ENCODE assay signal across 1 cellular context in genomic region chr4:52846502-52846901, GRCh38.
TF ChIP-seq lines count a peak whose summit lies in the region.

No MANE protein-coding gene starts in this region.

TF ChIP-seq in H1, 55 proteins besides CTCF, POLR2A, EP300 and RAD21:
- TF ChIP-seq, protein P1, sequence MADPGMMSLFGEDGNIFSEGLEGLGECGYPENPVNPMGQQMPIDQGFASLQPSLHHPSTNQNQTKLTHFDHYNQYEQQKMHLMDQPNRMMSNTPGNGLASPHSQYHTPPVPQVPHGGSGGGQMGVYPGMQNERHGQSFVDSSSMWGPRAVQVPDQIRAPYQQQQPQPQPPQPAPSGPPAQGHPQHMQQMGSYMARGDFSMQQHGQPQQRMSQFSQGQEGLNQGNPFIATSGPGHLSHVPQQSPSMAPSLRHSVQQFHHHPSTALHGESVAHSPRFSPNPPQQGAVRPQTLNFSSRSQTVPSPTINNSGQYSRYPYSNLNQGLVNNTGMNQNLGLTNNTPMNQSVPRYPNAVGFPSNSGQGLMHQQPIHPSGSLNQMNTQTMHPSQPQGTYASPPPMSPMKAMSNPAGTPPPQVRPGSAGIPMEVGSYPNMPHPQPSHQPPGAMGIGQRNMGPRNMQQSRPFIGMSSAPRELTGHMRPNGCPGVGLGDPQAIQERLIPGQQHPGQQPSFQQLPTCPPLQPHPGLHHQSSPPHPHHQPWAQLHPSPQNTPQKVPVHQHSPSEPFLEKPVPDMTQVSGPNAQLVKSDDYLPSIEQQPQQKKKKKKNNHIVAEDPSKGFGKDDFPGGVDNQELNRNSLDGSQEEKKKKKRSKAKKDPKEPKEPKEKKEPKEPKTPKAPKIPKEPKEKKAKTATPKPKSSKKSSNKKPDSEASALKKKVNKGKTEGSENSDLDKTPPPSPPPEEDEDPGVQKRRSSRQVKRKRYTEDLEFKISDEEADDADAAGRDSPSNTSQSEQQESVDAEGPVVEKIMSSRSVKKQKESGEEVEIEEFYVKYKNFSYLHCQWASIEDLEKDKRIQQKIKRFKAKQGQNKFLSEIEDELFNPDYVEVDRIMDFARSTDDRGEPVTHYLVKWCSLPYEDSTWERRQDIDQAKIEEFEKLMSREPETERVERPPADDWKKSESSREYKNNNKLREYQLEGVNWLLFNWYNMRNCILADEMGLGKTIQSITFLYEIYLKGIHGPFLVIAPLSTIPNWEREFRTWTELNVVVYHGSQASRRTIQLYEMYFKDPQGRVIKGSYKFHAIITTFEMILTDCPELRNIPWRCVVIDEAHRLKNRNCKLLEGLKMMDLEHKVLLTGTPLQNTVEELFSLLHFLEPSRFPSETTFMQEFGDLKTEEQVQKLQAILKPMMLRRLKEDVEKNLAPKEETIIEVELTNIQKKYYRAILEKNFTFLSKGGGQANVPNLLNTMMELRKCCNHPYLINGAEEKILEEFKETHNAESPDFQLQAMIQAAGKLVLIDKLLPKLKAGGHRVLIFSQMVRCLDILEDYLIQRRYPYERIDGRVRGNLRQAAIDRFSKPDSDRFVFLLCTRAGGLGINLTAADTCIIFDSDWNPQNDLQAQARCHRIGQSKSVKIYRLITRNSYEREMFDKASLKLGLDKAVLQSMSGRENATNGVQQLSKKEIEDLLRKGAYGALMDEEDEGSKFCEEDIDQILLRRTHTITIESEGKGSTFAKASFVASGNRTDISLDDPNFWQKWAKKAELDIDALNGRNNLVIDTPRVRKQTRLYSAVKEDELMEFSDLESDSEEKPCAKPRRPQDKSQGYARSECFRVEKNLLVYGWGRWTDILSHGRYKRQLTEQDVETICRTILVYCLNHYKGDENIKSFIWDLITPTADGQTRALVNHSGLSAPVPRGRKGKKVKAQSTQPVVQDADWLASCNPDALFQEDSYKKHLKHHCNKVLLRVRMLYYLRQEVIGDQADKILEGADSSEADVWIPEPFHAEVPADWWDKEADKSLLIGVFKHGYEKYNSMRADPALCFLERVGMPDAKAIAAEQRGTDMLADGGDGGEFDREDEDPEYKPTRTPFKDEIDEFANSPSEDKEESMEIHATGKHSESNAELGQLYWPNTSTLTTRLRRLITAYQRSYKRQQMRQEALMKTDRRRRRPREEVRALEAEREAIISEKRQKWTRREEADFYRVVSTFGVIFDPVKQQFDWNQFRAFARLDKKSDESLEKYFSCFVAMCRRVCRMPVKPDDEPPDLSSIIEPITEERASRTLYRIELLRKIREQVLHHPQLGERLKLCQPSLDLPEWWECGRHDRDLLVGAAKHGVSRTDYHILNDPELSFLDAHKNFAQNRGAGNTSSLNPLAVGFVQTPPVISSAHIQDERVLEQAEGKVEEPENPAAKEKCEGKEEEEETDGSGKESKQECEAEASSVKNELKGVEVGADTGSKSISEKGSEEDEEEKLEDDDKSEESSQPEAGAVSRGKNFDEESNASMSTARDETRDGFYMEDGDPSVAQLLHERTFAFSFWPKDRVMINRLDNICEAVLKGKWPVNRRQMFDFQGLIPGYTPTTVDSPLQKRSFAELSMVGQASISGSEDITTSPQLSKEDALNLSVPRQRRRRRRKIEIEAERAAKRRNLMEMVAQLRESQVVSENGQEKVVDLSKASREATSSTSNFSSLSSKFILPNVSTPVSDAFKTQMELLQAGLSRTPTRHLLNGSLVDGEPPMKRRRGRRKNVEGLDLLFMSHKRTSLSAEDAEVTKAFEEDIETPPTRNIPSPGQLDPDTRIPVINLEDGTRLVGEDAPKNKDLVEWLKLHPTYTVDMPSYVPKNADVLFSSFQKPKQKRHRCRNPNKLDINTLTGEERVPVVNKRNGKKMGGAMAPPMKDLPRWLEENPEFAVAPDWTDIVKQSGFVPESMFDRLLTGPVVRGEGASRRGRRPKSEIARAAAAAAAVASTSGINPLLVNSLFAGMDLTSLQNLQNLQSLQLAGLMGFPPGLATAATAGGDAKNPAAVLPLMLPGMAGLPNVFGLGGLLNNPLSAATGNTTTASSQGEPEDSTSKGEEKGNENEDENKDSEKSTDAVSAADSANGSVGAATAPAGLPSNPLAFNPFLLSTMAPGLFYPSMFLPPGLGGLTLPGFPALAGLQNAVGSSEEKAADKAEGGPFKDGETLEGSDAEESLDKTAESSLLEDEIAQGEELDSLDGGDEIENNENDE (IDR thresholded peaks at IDR 0.05; ENCODE audit: insufficient replicate concordance, low read length): no peak
- TF ChIP-seq BRCA1 (IDR thresholded peaks at IDR 0.05; ENCODE audit: low read depth, low read length) (no peak), EGR1 (IDR thresholded peaks at IDR 0.05; ENCODE audit: borderline replicate concordance, low read depth, low read length) (no peak), GABPA (IDR thresholded peaks at IDR 0.05; ENCODE audit: borderline replicate concordance, insufficient read depth, low read length) (no peak), CREB1 (IDR thresholded peaks at IDR 0.05) (no peak)
